ENCODE assay signal across 10 cellular contexts in genomic region chr1:59136541-59137335, GRCh38.
A peak's percentile ranks its signal among the peaks of the same experiment; 100 is the strongest.
DNase-seq lines count a peak whose midpoint lies in the region; FAIRE-seq and TF ChIP-seq lines count a peak whose summit lies in the region.
"Had no signal": no experiment of that assay in that cellular context is flagged by ENCODE, and none has a peak within 500 bp of the region (broad histone marks: within the 10 kb centered on the region; RNA-seq: fewer than 3 reads in every experiment).

No MANE protein-coding gene starts in this region.

- TF ChIP-seq POLR2A in GM12892 (IDR thresholded peaks at IDR 0.05; ENCODE audit: low read depth, low read length) (no peak), lower leg skin (IDR thresholded peaks at IDR 0.05) (no peak)

- H3K27ac ChIP-seq in RWPE1 (peak overlapping the region; percentile 87), skeletal muscle tissue (ENCODE audit: low read depth, low read length) (peak overlapping the region; percentile 87), coronary artery (no peak overlapping the region)
- H3K27ac ChIP-seq: pancreas, VCaP had no signal

- H3K9me3 ChIP-seq in skeletal muscle tissue (ENCODE audit: control insufficient read depth in 3 of 3, low read length in 3 of 3) = no peaks in the 10 kb centered on the region
- H3K9me3 ChIP-seq: pancreas had no signal

- H3K9ac ChIP-seq in skeletal muscle tissue (ENCODE audit: low read depth in 1 of 3, low read length in 3 of 3) = peak overlapping the region in 2 of 3 donors; percentile 34 to 60

- peaks cover 40 to 53% (median 42%) of the 10 kb centered on the region in 3 donors for H3K4me1 ChIP-seq in skeletal muscle tissue (ENCODE audit: control insufficient read depth in 3 of 3, insufficient read depth in 3 of 3, low read length in 3 of 3)

- intact Hi-C loops in lower leg skin (cut with DNase I; ENCODE audit: low total_unique reads) = no loop called here

- no peaks in the 10 kb centered on the region for H3K36me3 ChIP-seq in skeletal muscle tissue (ENCODE audit: control insufficient read depth in 3 of 3, insufficient read depth in 3 of 3, low read length in 3 of 3)
- H3K36me3 ChIP-seq: pancreas had no signal

- TF ChIP-seq CTCF in RWPE1 (conservative IDR thresholded peaks at IDR 0.05; ENCODE audit: low read depth) (no peak), lower leg skin (IDR thresholded peaks at IDR 0.05) (no peak), coronary artery (IDR thresholded peaks at IDR 0.05) (no peak)

- CTCF ChIA-PET in RWPE1 (lab: Yijun Ruan, JAX) = no interaction called here

- no peaks in the 10 kb centered on the region for H3K27me3 ChIP-seq in skeletal muscle tissue (ENCODE audit: control insufficient read depth in 3 of 3, insufficient read depth in 3 of 3, low read length in 3 of 3)
- H3K27me3 ChIP-seq: pancreas had no signal

- peak; percentile 44 for FAIRE-seq in GM12892 (lab: Jason Lieb, UNC)
- FAIRE-seq: pancreas had no signal

- WGBS in lower leg skin, 2 donors = 80 to 86% methylated on average over 8 of the region's 8 CpGs

- no peak for DNase-seq in GM12892 (ENCODE audit: insufficient read length)
- DNase-seq in RWPE1 (ENCODE audit: low spot score) = peak; percentile 50
- peak; percentile 87 for DNase-seq in fibroblast of gingiva (ENCODE audit: low read depth)
- DNase-seq in lower leg skin (ENCODE audit: low spot score in 2 of 2) = no peak
- DNase-seq in coronary artery (ENCODE audit: low spot score) = no peak
- DNase-seq in NCI-H2171 treated with DMSO at 0.1 percent for 48 hours (lab: John Stamatoyannopoulos, UW) = no peak
- DNase-seq: NCI-H2081 treated with DMSO at 0.1 percent for 48 hours, pancreas had no signal

- POLR2A ChIA-PET in RWPE1 (lab: Yijun Ruan, JAX; ENCODE audit: low non-redundant PET) = no interaction called here

- H3K4me3 ChIP-seq in skeletal muscle tissue (ENCODE audit: low read length in 3 of 3) = no peak overlapping the region
- H3K4me3 ChIP-seq in lower leg skin (ENCODE audit: low read depth, poor library complexity, severe bottlenecking) = no peak overlapping the region
- no peak overlapping the region for H3K4me3 ChIP-seq in coronary artery
- H3K4me3 ChIP-seq: pancreas had no signal

Comparison
In these comparisons a context has a peak if more than half of its experiments do, and no peak if none do; other contexts are left out.
1. DNase-seq: peak in RWPE1 (single experiment) and fibroblast of gingiva (single experiment); none in GM12892 (single experiment), lower leg skin (0 of 2), coronary artery (single experiment) and NCI-H2171 treated with DMSO at 0.1 percent for 48 hours (single experiment).
2. H3K27ac ChIP-seq: peak in RWPE1 (single experiment) and skeletal muscle tissue (single experiment); none in coronary artery (0 of 2).